In genomic region chr6:26029570-26029856, GRCh38 we compare ENCODE assay signal across 13 cellular contexts. TPM values are rescaled to one million over a fixed set of nuclear protein-coding genes. Genes with fewer than 3 reads are reported as not detected.
DNase-seq lines count a peak whose midpoint lies in the region; ATAC-seq and TF ChIP-seq lines count a peak whose summit lies in the region.
"Had no signal": no experiment of that assay in that cellular context is flagged by ENCODE, and none has a peak within 500 bp of the region (broad histone marks: within the 10 kb centered on the region; RNA-seq: fewer than 3 reads in every experiment).

No MANE protein-coding gene starts in this region.

- H3K36me3 Mint-ChIP-seq in H9 (ENCODE audit: insufficient read depth in 1 of 3, low read depth in 3 of 3), result no peaks in the 10 kb centered on the region
- peaks cover 48% of the 10 kb centered on the region for H3K36me3 Mint-ChIP-seq in effector memory CD8-positive, alpha-beta T cell (ENCODE audit: insufficient read depth)

- no peak overlapping the region for H3K18ac ChIP-seq in H9 (ENCODE audit: insufficient read length, low read depth, low read length)

- intact Hi-C loops in Panc1 (cut with micrococcal nuclease; ENCODE audit: unreplicated experiment) (no loop called here), left cardiac atrium (cut with DNase I) (no loop called here)

- no peaks in the 10 kb centered on the region for H3K79me1 ChIP-seq in H9 (ENCODE audit: insufficient read depth, low read depth, low read length, poor library complexity, severe bottlenecking)

- no peak overlapping the region for H2BK15ac ChIP-seq in H9 (ENCODE audit: low read depth, low read length)

- in situ Hi-C loops in Panc1 (cut with HindIII; ENCODE audit: low pct_unique_long_range_greater_than_20kb, low sequenced_read_pairs), result no loop called here

- TF ChIP-seq CTCF in H9 (conservative IDR thresholded peaks at IDR 0.05) (no peak), Panc1 (IDR thresholded peaks at IDR 0.05) (no peak), hepatocyte (IDR thresholded peaks at IDR 0.05; ENCODE audit: poor library complexity) (no peak)

- no peak overlapping the region for H4K91ac ChIP-seq in H9 (ENCODE audit: insufficient read length, low read depth, low read length)

- no peaks in the 10 kb centered on the region for H3K9me3 ChIP-seq in H9 (ENCODE audit: control insufficient read depth, low read depth, low read length)
- no peaks in the 10 kb centered on the region for H3K9me3 ChIP-seq in Panc1 (ENCODE audit: control insufficient read depth, insufficient read depth, low read depth, low read length)
- H3K9me3 ChIP-seq in hepatocyte (ENCODE audit: low read depth), result no peaks in the 10 kb centered on the region
- H3K9me3 ChIP-seq: left ventricle myocardium inferior, Peyer's patch had no signal

- CTCF ChIA-PET in Panc1 (lab: Charles Lee), result no interaction called here

- no peaks in the 10 kb centered on the region; a peak in 1 of 5 replicates for H3K9me3 Mint-ChIP-seq in H9
- H3K9me3 Mint-ChIP-seq in effector memory CD8-positive, alpha-beta T cell, result no peaks in the 10 kb centered on the region

- no peak overlapping the region for H4K8ac ChIP-seq in H9 (replicated peaks; ENCODE audit: insufficient read length, low read depth, low read length)

- H3K56ac ChIP-seq in H9 (ENCODE audit: insufficient read length, low read depth, low read length), result no peak overlapping the region

- ATAC-seq in Panc1 (no peak), GM19463 (IDR thresholded peaks at IDR 0.05; ENCODE audit: unreplicated experiment) (no peak), left cardiac atrium (no peak)
- no peak for ATAC-seq in effector memory CD8-positive, alpha-beta T cell (replicated peaks)
- ATAC-seq: esophagus mucosa; stimulated activated naive CD8-positive, alpha-beta T cell treated with anti-CD3 and anti-CD28 coated beads, Interleukin-15, Interleukin-2, amounts not matched to agents 100 U/mL and 50 U/mL, for 24 hours had no signal

- H3K14ac ChIP-seq in H9 (ENCODE audit: insufficient read depth, low read length), result no peak overlapping the region

- peaks cover 24% of the 10 kb centered on the region for H3K23me2 ChIP-seq in H9 (ENCODE audit: insufficient read length, low read depth, low read length, poor library complexity, severe bottlenecking)

- H3K4me1 ChIP-seq in ACC112 (ENCODE audit: control insufficient read depth, insufficient read depth, low read length, unreplicated experiment), result peaks cover 40% of the 10 kb centered on the region
- H3K4me1 ChIP-seq in H9 (ENCODE audit: insufficient read depth, low read length), result no peaks in the 10 kb centered on the region; the same call in 1 of the 2 replicates
- peaks cover 55% of the 10 kb centered on the region for H3K4me1 ChIP-seq in Panc1 (ENCODE audit: control insufficient read depth, insufficient read depth, low read length)
- H3K4me1 ChIP-seq in hepatocyte (ENCODE audit: insufficient read depth), result peaks cover 17% of the 10 kb centered on the region

- H4K20me1 ChIP-seq in H9 (ENCODE audit: control insufficient read depth, insufficient read depth, insufficient read length) (no peaks in the 10 kb centered on the region), hepatocyte (ENCODE audit: insufficient read depth, poor library complexity, severe bottlenecking) (no peaks in the 10 kb centered on the region)

- H2AFZ ChIP-seq in ACC112 (ENCODE audit: low read length, unreplicated experiment) (no peak overlapping the region), H9 (ENCODE audit: low read length) (no peak overlapping the region), hepatocyte (no peak overlapping the region)

- DNase-seq in H9 (no peak), Panc1 (ENCODE audit: low read depth, low spot score) (no peak), hepatocyte (ENCODE audit: low spot score) (no peak), left cardiac atrium (no peak), GM19240 (ENCODE audit: insufficient read length, low spot score) (no peak)
- DNase-seq in effector memory CD8-positive, alpha-beta T cell, result no peak
- DNase-seq: left ventricle myocardium inferior; NCI-H446; Peyer's patch; stimulated activated naive CD8-positive, alpha-beta T cell treated with anti-CD3 and anti-CD28 coated beads, Interleukin-15, Interleukin-2, amounts not matched to agents 100 U/mL and 50 U/mL, for 24 hours had no signal

- H2BK5ac ChIP-seq in H9 (ENCODE audit: insufficient read length, low read length), result no peak overlapping the region

- no peak overlapping the region for H2AK5ac ChIP-seq in H9 (ENCODE audit: insufficient read length, low read length)

- no peak overlapping the region for H3K9ac ChIP-seq in H9 (ENCODE audit: extremely low read depth, insufficient read length, low read length)

- no TSS peak for BruUV-seq in Panc1 (replicated peaks; lab: Mats Ljungman, UMichigan)

- H3K23ac ChIP-seq in H9 (ENCODE audit: insufficient read length, low read depth, low read length), result no peak overlapping the region

- no peak overlapping the region for H2BK120ac ChIP-seq in H9 (ENCODE audit: low read depth, low read length, poor library complexity, severe bottlenecking)

- no peak overlapping the region for H2BK20ac ChIP-seq in H9 (ENCODE audit: low read depth, low read length, poor library complexity, severe bottlenecking)

- H3K27ac Mint-ChIP-seq in H9, result peak overlapping the region; percentile 96 to 99 (median 97); a peak in 5 of 7 replicates
- H3K27ac Mint-ChIP-seq in effector memory CD8-positive, alpha-beta T cell, result no peak overlapping the region

- peaks cover 58 to 63% of the 10 kb centered on the region in 2 experiments for H3K4me1 Mint-ChIP-seq in H9
- H3K4me1 Mint-ChIP-seq in effector memory CD8-positive, alpha-beta T cell (ENCODE audit: low read depth in 2 of 2), result peaks cover 44 to 48% of the 10 kb centered on the region in 2 donors

- H3K27ac ChIP-seq in ACC112 (ENCODE audit: low read depth, low read length) (peak overlapping the region; percentile 37), H9 (ENCODE audit: insufficient read length, low read depth, low read length) (peak overlapping the region; percentile 96), Panc1 (ENCODE audit: low read length) (peak overlapping the region; percentile 100), hepatocyte (peak overlapping the region; percentile 93)
- H3K27ac ChIP-seq: left ventricle myocardium inferior, Peyer's patch had no signal

- peak overlapping the region in 1 of 2 experiments; percentile 73; a peak in 2 of 5 replicates for H3K4me3 Mint-ChIP-seq in H9
- H3K4me3 Mint-ChIP-seq in effector memory CD8-positive, alpha-beta T cell, result no peak overlapping the region

- POLR2A ChIA-PET in Panc1 (lab: Charles Lee), result interaction anchor here (4.8 to 9.8 kb wide), 2 partner anchors 8 to 15 kb away, joined by 58 to 207 read pairs; a partner anchor contains a TSS

- no peak overlapping the region for H3K4me3 ChIP-seq in ACC112 (ENCODE audit: low read depth, low read length)
- H3K4me3 ChIP-seq in Panc1 (ENCODE audit: low read depth in 2 of 2, low read length in 2 of 2), result peak overlapping the region; percentile 84 to 91; a peak in 3 of 4 replicates
- no peak overlapping the region for H3K4me3 ChIP-seq in hepatocyte
- H3K4me3 ChIP-seq: left ventricle myocardium inferior, Peyer's patch had no signal

- H2BK12ac ChIP-seq in H9 (ENCODE audit: insufficient read length, low read depth, low read length), result no peak overlapping the region

- H3T11ph ChIP-seq in H9 (ENCODE audit: low read length), result no peak overlapping the region

- H3K4me2 ChIP-seq in H9 (ENCODE audit: insufficient read depth, insufficient read length, low read length) (no peak overlapping the region), hepatocyte (peak overlapping the region; percentile 30)

- H3K36me3 ChIP-seq in ACC112 (ENCODE audit: insufficient read depth, low read length), result no peaks in the 10 kb centered on the region
- no peaks in the 10 kb centered on the region for H3K36me3 ChIP-seq in Panc1 (ENCODE audit: control insufficient read depth, insufficient read depth, low read length)
- no peaks in the 10 kb centered on the region for H3K36me3 ChIP-seq in hepatocyte (replicated peaks; ENCODE audit: insufficient read depth, low read depth)
- H3K36me3 ChIP-seq: left ventricle myocardium inferior, Peyer's patch had no signal

- H4K5ac ChIP-seq in H9 (ENCODE audit: insufficient read length, low read depth, low read length), result no peak overlapping the region

- H3K27me3 Mint-ChIP-seq in H9 (ENCODE audit: low read depth), result no peaks in the 10 kb centered on the region; the same call in 1 of the 2 replicates
- H3K27me3 Mint-ChIP-seq in effector memory CD8-positive, alpha-beta T cell, result no peaks in the 10 kb centered on the region

- H3K79me2 ChIP-seq in ACC112 (ENCODE audit: control insufficient read depth, insufficient read depth, low read length, unreplicated experiment) (peaks cover 8% of the 10 kb centered on the region), H9 (ENCODE audit: insufficient read depth, low read length) (no peaks in the 10 kb centered on the region), hepatocyte (no peaks in the 10 kb centered on the region)

- H3K27me3 ChIP-seq in ACC112 (ENCODE audit: insufficient read depth, low read length) (no peaks in the 10 kb centered on the region), H9 (ENCODE audit: insufficient read depth, low read length) (no peaks in the 10 kb centered on the region), Panc1 (ENCODE audit: control insufficient read depth, insufficient read depth, low read length) (no peaks in the 10 kb centered on the region), hepatocyte (no peaks in the 10 kb centered on the region)
- H3K27me3 ChIP-seq: Peyer's patch had no signal

- H3K4ac ChIP-seq in H9 (ENCODE audit: low read depth, low read length), result no peak overlapping the region; the same call in 1 of the 2 replicates

- no peaks in the 10 kb centered on the region for H3K9me2 ChIP-seq in hepatocyte (replicated peaks; ENCODE audit: insufficient read depth)

RNA-seq across cellular contexts. Expression of gene HFE, which starts 57.7 kb away (rescaled TPM):
- total RNA-seq in H9 (2021) (0.29 and 0.98 TPM in 2 replicates), Panc1 (2021; ENCODE audit: unreplicated experiment) (12.1 TPM), hepatocyte (5.6 and 7.4 TPM in 2 replicates), left cardiac atrium (1 to 10 TPM; 6.0 to 8.8 TPM)
- polyA plus RNA-seq in Panc1 (2012; ENCODE audit: insufficient read length), result 17.7 TPM
- 3.6 and 4.5 TPM in 2 replicates for polyA plus RNA-seq in hepatocyte

Comparison
In these comparisons a context has a peak if more than half of its experiments do, and no peak if none do; other contexts are left out.
1. H3K27ac ChIP-seq: peak in every context shown above with its lines; median percentile 100 in Panc1; 96 in H9; 93 in hepatocyte; 37 in ACC112.
2. H3K4me3 ChIP-seq: peak in Panc1 (2 of 2); none in ACC112 (single experiment) and hepatocyte (single experiment).
3. H3K27ac Mint-ChIP-seq: peak in H9 (3 of 3); none in effector memory CD8-positive, alpha-beta T cell (0 of 2).